ENCODE assay signal across 9 cellular contexts in genomic region chr2:165587335-165587938, GRCh38.
A peak's percentile ranks its signal among the peaks of the same experiment; 100 is the strongest.
DNase-seq lines count a peak whose midpoint lies in the region; ATAC-seq and TF ChIP-seq lines count a peak whose summit lies in the region.
"Had no signal": no experiment of that assay in that cellular context is flagged by ENCODE, and none has a peak within 500 bp of the region (broad histone marks: within the 10 kb centered on the region; RNA-seq: fewer than 3 reads in every experiment).

No MANE protein-coding gene starts in this region.

- ATAC-seq in GM18505 (IDR thresholded peaks at IDR 0.05; ENCODE audit: unreplicated experiment) (peak; percentile 86), GM21515 (IDR thresholded peaks at IDR 0.05; ENCODE audit: unreplicated experiment) (peak; percentile 80), HG03135 (IDR thresholded peaks at IDR 0.05; ENCODE audit: unreplicated experiment) (peak; percentile 76), HG03378 (IDR thresholded peaks at IDR 0.05; ENCODE audit: unreplicated experiment) (no peak)

- DNase-seq in kidney tubule cell (ENCODE audit: low spot score) (peak; percentile 17), NCI-H128 (lab: John Stamatoyannopoulos, UW; ENCODE audit: unreplicated experiment) (no peak), A172 (ENCODE audit: low spot score) (no peak)
- DNase-seq in stimulated activated CD4-positive, alpha-beta T cell treated with anti-CD3 and anti-CD28 coated beads, Interleukin-4, amount 100 ng/mL, for 24 hours = no peak
- DNase-seq: kidney glomerular epithelial cell had no signal

- no peak for TF ChIP-seq POLR2A in GM18505 (IDR thresholded peaks at IDR 0.05; ENCODE audit: borderline replicate concordance, extremely low read depth, insufficient read depth, insufficient read length)
